Comparison of ENCODE assay signal across 1 cellular context in the genomic region with DNA sequence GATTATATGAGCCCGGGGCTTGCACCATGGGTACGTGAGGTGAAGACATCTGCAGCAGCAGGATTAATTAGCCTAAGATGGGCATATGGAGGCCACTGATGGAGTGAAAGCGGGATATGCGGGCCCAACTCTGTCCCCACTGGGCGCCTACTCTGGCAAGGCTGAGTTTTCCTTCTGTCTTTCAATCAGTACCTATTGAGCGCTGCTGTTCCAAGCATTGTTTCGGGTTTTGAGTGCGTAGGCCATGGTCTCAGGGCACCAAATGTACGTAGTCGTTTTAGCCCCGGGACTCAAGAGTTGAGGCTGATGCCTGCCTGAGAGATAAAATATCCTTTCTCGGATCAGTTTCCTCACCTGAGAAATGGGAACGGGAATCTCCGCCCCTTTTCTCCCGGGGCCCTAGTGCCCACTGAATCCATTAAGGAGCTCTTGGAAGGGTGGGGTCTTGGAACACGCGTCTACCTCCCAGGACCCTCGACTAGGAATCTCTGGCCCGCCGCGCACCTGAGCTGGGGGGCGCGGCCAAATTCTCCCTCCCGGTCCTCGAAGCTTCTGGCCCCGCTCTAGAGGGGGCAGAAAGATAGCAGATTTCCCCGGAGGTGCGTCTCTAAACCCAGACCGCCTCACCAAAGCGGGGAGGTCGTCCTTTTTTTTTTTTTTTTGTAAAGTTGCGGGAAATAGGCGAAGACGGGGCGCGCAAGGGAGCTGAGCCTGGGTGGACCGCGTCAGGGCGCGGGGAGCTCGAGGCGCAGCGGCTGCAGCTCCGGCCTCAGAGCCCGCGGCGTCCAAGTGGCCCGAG.
TF ChIP-seq lines count a peak whose summit lies in the region.

No MANE protein-coding gene starts in this region.

TF ChIP-seq in GM12878, 131 proteins besides CTCF, POLR2A, EP300 and RAD21:
- TF ChIP-seq, protein P1, sequence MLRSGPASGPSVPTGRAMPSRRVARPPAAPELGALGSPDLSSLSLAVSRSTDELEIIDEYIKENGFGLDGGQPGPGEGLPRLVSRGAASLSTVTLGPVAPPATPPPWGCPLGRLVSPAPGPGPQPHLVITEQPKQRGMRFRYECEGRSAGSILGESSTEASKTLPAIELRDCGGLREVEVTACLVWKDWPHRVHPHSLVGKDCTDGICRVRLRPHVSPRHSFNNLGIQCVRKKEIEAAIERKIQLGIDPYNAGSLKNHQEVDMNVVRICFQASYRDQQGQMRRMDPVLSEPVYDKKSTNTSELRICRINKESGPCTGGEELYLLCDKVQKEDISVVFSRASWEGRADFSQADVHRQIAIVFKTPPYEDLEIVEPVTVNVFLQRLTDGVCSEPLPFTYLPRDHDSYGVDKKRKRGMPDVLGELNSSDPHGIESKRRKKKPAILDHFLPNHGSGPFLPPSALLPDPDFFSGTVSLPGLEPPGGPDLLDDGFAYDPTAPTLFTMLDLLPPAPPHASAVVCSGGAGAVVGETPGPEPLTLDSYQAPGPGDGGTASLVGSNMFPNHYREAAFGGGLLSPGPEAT (IDR thresholded peaks at IDR 0.05; ENCODE audit: low read depth): peak; percentile 24; the same call in 1 of the 2 replicates
- TF ChIP-seq POLR2AphosphoS5 (IDR thresholded peaks at IDR 0.05; ENCODE audit: low read length): no peak
- TF ChIP-seq ZNF384 (IDR thresholded peaks at IDR 0.05; ENCODE audit: borderline replicate concordance, low read depth, low read length): peak; percentile 43; the same call in 1 of the 2 replicates
- TF ChIP-seq MTA2 (IDR thresholded peaks at IDR 0.05; ENCODE audit: low read depth): no peak
